In the genomic region with DNA sequence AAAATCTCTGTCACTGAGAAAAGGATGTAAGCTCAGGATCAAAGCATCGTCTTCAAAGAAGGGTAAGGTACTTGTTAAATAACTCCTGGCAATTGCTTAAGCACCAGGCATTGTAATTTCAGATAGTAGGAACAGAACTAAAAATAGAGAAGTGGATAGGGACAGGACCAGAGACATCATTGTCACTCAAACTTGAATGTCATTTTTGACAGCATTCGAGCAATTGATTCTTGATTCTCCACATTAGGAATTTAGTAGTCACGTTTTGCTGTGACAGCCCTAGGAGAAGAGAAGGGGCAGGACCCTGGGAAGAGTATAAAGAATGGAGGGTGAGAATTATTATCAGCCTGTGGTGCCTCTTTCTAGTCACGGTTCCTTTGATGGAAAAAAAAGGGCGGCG, we compare ENCODE assay signal across 24 cellular contexts. TPM values are rescaled to one million over a fixed set of nuclear protein-coding genes. Genes with fewer than 3 reads are reported as not detected.
DNase-seq lines count a peak whose midpoint lies in the region; ATAC-seq lines count a peak whose summit lies in the region.
"Had no signal": no experiment of that assay in that cellular context is flagged by ENCODE, and none has a peak within 500 bp of the region (broad histone marks: within the 10 kb centered on the region; RNA-seq: fewer than 3 reads in every experiment).

No MANE protein-coding gene starts in this region.

- CTCF ChIA-PET in activated CD4-positive, alpha-beta T cell treated with anti-CD3 and anti-CD28 coated beads for 36 hours (lab: Charles Lee), result interaction anchor here (0.6 to 2.0 kb wide), 11 partner anchors 18 to 455 kb away, joined by 3 to 6 read pairs (median 3); no protein-coding TSS in a partner anchor

- H3K9me3 Mint-ChIP-seq in activated CD4-positive, alpha-beta T cell treated with anti-CD3 and anti-CD28 coated beads for 36 hours (ENCODE audit: low read depth), result peaks cover 7% of the 10 kb centered on the region
- H3K9me3 Mint-ChIP-seq in activated T-cell treated with anti-CD3 and anti-CD28 coated beads, Interleukin-2, amount 50 U/mL, for 24 hours, result peaks cover 7% of the 10 kb centered on the region
- H3K9me3 Mint-ChIP-seq in activated T-cell treated with anti-CD3 and anti-CD28 coated beads, Interleukin-2, amount 50 U/mL, for 72 hours, result peaks cover 3 to 5% of the 10 kb centered on the region in 2 donors
- peaks cover 8% of the 10 kb centered on the region for H3K9me3 Mint-ChIP-seq in stimulated activated naive CD8-positive, alpha-beta T cell treated with anti-CD3 and anti-CD28 coated beads, Interleukin-15, Interleukin-2, amounts not matched to agents 100 ng/mL and 50 ng/mL, for 24 hours
- H3K9me3 Mint-ChIP-seq: CD8-positive, alpha-beta memory T cell had no signal

- no peak for ATAC-seq in activated CD4-positive, alpha-beta T cell treated with anti-CD3 and anti-CD28 coated beads for 36 hours
- no peak for ATAC-seq in activated T-cell treated with anti-CD3 and anti-CD28 coated beads, Interleukin-2, amount 50 U/mL, for 72 hours (replicated peaks in 1 of 2)
- no peak for ATAC-seq in stimulated activated naive CD8-positive, alpha-beta T cell treated with anti-CD3 and anti-CD28 coated beads, Interleukin-15, Interleukin-2, amounts not matched to agents 100 U/mL and 50 U/mL, for 24 hours
- no peak for ATAC-seq in Right ventricle myocardium superior (ENCODE audit: poor library complexity)
- ATAC-seq: GM12878 had no signal

- intact Hi-C loops in activated CD4-positive, alpha-beta T cell treated with anti-CD3 and anti-CD28 coated beads for 36 hours (cut with DNase I, micrococcal nuclease), result loop anchor here (1.0 to 2.0 kb wide), 4 partner anchors 20 to 112 kb away; a partner anchor contains a TSS
- intact Hi-C loops in Right ventricle myocardium superior (cut with DNase I), result no loop called here

- POLR2A ChIA-PET in activated CD4-positive, alpha-beta T cell treated with anti-CD3 and anti-CD28 coated beads for 36 hours (lab: Charles Lee), result interaction anchor here (0.6 to 0.8 kb wide), 3 partner anchors 52 to 866 kb away, joined by 3 to 5 read pairs (median 3); no protein-coding TSS in a partner anchor

- no peaks in the 10 kb centered on the region for H3K27me3 Mint-ChIP-seq in activated CD4-positive, alpha-beta T cell treated with anti-CD3 and anti-CD28 coated beads for 36 hours
- no peaks in the 10 kb centered on the region for H3K27me3 Mint-ChIP-seq in activated T-cell treated with anti-CD3 and anti-CD28 coated beads, Interleukin-2, amount 50 U/mL, for 24 hours
- H3K27me3 Mint-ChIP-seq in activated T-cell treated with anti-CD3 and anti-CD28 coated beads, Interleukin-2, amount 50 U/mL, for 72 hours (ENCODE audit: low read depth), result peaks cover 6% of the 10 kb centered on the region
- peaks cover 6% of the 10 kb centered on the region for H3K27me3 Mint-ChIP-seq in stimulated activated naive CD8-positive, alpha-beta T cell treated with anti-CD3 and anti-CD28 coated beads, Interleukin-15, Interleukin-2, amounts not matched to agents 100 ng/mL and 50 ng/mL, for 24 hours

- H3K4me1 Mint-ChIP-seq in activated CD4-positive, alpha-beta T cell treated with anti-CD3 and anti-CD28 coated beads for 36 hours, result peaks cover 39% of the 10 kb centered on the region
- H3K4me1 Mint-ChIP-seq in activated T-cell treated with anti-CD3 and anti-CD28 coated beads, Interleukin-2, amount 50 U/mL, for 24 hours (ENCODE audit: low read depth), result peaks cover 37% of the 10 kb centered on the region
- peaks cover 39% of the 10 kb centered on the region for H3K4me1 Mint-ChIP-seq in activated T-cell treated with anti-CD3 and anti-CD28 coated beads, Interleukin-2, amount 50 U/mL, for 72 hours (ENCODE audit: low read depth)
- H3K4me1 Mint-ChIP-seq in stimulated activated naive CD8-positive, alpha-beta T cell treated with anti-CD3 and anti-CD28 coated beads, Interleukin-15, Interleukin-2, amounts not matched to agents 100 ng/mL and 50 ng/mL, for 24 hours (ENCODE audit: low read depth), result peaks cover 51% of the 10 kb centered on the region

- peaks cover 6% of the 10 kb centered on the region for H3K36me3 Mint-ChIP-seq in activated CD4-positive, alpha-beta T cell treated with anti-CD3 and anti-CD28 coated beads for 36 hours (ENCODE audit: low read depth)
- H3K36me3 Mint-ChIP-seq in activated T-cell treated with anti-CD3 and anti-CD28 coated beads, Interleukin-2, amount 50 U/mL, for 24 hours (ENCODE audit: low read depth), result no peaks in the 10 kb centered on the region
- peaks cover 8 to 15% of the 10 kb centered on the region in 2 donors for H3K36me3 Mint-ChIP-seq in activated T-cell treated with anti-CD3 and anti-CD28 coated beads, Interleukin-2, amount 50 U/mL, for 72 hours (ENCODE audit: insufficient read depth in 2 of 2)
- peaks cover 5% of the 10 kb centered on the region for H3K36me3 Mint-ChIP-seq in stimulated activated naive CD8-positive, alpha-beta T cell treated with anti-CD3 and anti-CD28 coated beads, Interleukin-15, Interleukin-2, amounts not matched to agents 100 ng/mL and 50 ng/mL, for 24 hours (ENCODE audit: low read depth)
- H3K36me3 Mint-ChIP-seq: CD14-positive monocyte; CD4-positive, alpha-beta memory T cell; CD4-positive, CD25-positive, alpha-beta regulatory T cell; CD8-positive, alpha-beta memory T cell had no signal

- no peak overlapping the region for H3K4me3 Mint-ChIP-seq in activated CD4-positive, alpha-beta T cell treated with anti-CD3 and anti-CD28 coated beads for 36 hours
- no peak overlapping the region for H3K4me3 Mint-ChIP-seq in activated T-cell treated with anti-CD3 and anti-CD28 coated beads, Interleukin-2, amount 50 U/mL, for 24 hours
- no peak overlapping the region for H3K4me3 Mint-ChIP-seq in activated T-cell treated with anti-CD3 and anti-CD28 coated beads, Interleukin-2, amount 50 U/mL, for 72 hours
- H3K4me3 Mint-ChIP-seq in stimulated activated naive CD8-positive, alpha-beta T cell treated with anti-CD3 and anti-CD28 coated beads, Interleukin-15, Interleukin-2, amounts not matched to agents 100 ng/mL and 50 ng/mL, for 24 hours, result no peak overlapping the region
- H3K4me3 Mint-ChIP-seq: CD14-positive monocyte; CD4-positive, alpha-beta memory T cell; CD4-positive, CD25-positive, alpha-beta regulatory T cell; CD8-positive, alpha-beta memory T cell had no signal

- DNase-seq in activated CD4-positive, alpha-beta T cell treated with anti-CD3 and anti-CD28 coated beads for 36 hours, result no peak
- no peak for DNase-seq in activated CD4-positive, alpha-beta T cell treated with anti-CD3 and anti-CD28 coated beads for 1 hour
- DNase-seq in activated T-cell treated with anti-CD3 and anti-CD28 coated beads, Interleukin-2, amount 50 U/mL, for 24 hours, result no peak
- DNase-seq in activated T-cell treated with anti-CD3 and anti-CD28 coated beads, Interleukin-2, amount 50 U/mL, for 72 hours, result no peak
- DNase-seq in stimulated activated naive CD8-positive, alpha-beta T cell treated with anti-CD3 and anti-CD28 coated beads, Interleukin-15, Interleukin-2, amounts not matched to agents 100 U/mL and 50 U/mL, for 24 hours, result no peak
- DNase-seq in Right ventricle myocardium superior, result no peak
- DNase-seq: 8988T; ACHN; BE2C; C1 segment of cervical spinal cord; CD4-positive, alpha-beta memory T cell; CD4-positive, CD25-positive, alpha-beta regulatory T cell; CD8-positive, alpha-beta memory T cell; COR-L47; DMS 273 treated with DMSO at 0.1 percent for 48 hours; DMS153; DMS53; DMS79; DND-41; EL; GDM1 had no signal

- H3K27ac Mint-ChIP-seq in activated CD4-positive, alpha-beta T cell treated with anti-CD3 and anti-CD28 coated beads for 36 hours, result peak overlapping the region; percentile 61
- H3K27ac Mint-ChIP-seq in activated T-cell treated with anti-CD3 and anti-CD28 coated beads, Interleukin-2, amount 50 U/mL, for 24 hours, result peak overlapping the region; percentile 50
- H3K27ac Mint-ChIP-seq in activated T-cell treated with anti-CD3 and anti-CD28 coated beads, Interleukin-2, amount 50 U/mL, for 72 hours, result no peak overlapping the region
- peak overlapping the region; percentile 52 for H3K27ac Mint-ChIP-seq in stimulated activated naive CD8-positive, alpha-beta T cell treated with anti-CD3 and anti-CD28 coated beads, Interleukin-15, Interleukin-2, amounts not matched to agents 100 ng/mL and 50 ng/mL, for 24 hours
- H3K27ac Mint-ChIP-seq: CD4-positive, alpha-beta memory T cell; CD4-positive, CD25-positive, alpha-beta regulatory T cell; CD8-positive, alpha-beta memory T cell had no signal

RNA-seq across cellular contexts. Expression of a gene that starts 50.1 kb away (rescaled TPM):
- 10 to 100 TPM; 74.7 to 87.3 TPM for total RNA-seq in activated CD4-positive, alpha-beta T cell treated with anti-CD3 and anti-CD28 coated beads for 36 hours
- 100 to 1,000 TPM; 101 to 111 TPM for total RNA-seq in activated T-cell treated with anti-CD3 and anti-CD28 coated beads, Interleukin-2, amount 50 U/mL, for 72 hours
- 1.9 TPM for total RNA-seq in Right ventricle myocardium superior

Comparison
In these comparisons a context has a peak if more than half of its experiments do, and no peak if none do; other contexts are left out.
1. RNA of a gene that starts 50.1 kb away (total RNA-seq): 101 to 111 TPM in activated T-cell treated with anti-CD3 and anti-CD28 coated beads, Interleukin-2, amount 50 U/mL, for 72 hours and 74.7 to 87.3 TPM in activated CD4-positive, alpha-beta T cell treated with anti-CD3 and anti-CD28 coated beads for 36 hours; 1.9 TPM in Right ventricle myocardium superior (single experiment); every median in the first group is over 10 times any median in the second.